ENCODE assay signal across 1 cellular context in genomic region chr19:13396256-13397080, GRCh38.
TF ChIP-seq lines count a peak whose summit lies in the region.

No MANE protein-coding gene starts in this region.

TF ChIP-seq in K562, 482 proteins besides CTCF, POLR2A, EP300 and RAD21 (continued from another document and continues in another):
- TF ChIP-seq ZNF655 (CRISPR knock-in tag; IDR thresholded peaks at IDR 0.05) (no peak), DMBX1 (CRISPR knock-in tag; IDR thresholded peaks at IDR 0.05; ENCODE audit: borderline replicate concordance) (no peak), MAX (CRISPR knock-in tag; IDR thresholded peaks at IDR 0.05) (no peak), ETV5 (CRISPR knock-in tag; IDR thresholded peaks at IDR 0.05; ENCODE audit: low read depth) (0 out of 2 replicates have a peak, but pooled peaks have one; percentile 29), BCL6 (CRISPR knock-in tag; IDR thresholded peaks at IDR 0.05) (no peak), BRCA1 (IDR thresholded peaks at IDR 0.05) (no peak), BRCA1 (CRISPR knock-in tag; IDR thresholded peaks at IDR 0.05) (no peak), ZNF699 (CRISPR knock-in tag; IDR thresholded peaks at IDR 0.05; ENCODE audit: insufficient replicate concordance) (no peak), PKNOX1 (IDR thresholded peaks at IDR 0.05) (0 out of 2 replicates have a peak, but pooled peaks have one; percentile 7), ZNF318 (IDR thresholded peaks at IDR 0.05; ENCODE audit: borderline replicate concordance in 1 of 2, low read depth in 1 of 2) (no peak), ZBTB33 (CRISPR knock-in tag; IDR thresholded peaks at IDR 0.05) (no peak), CC2D1A (IDR thresholded peaks at IDR 0.05) (no peak), BHLHE40 (IDR thresholded peaks at IDR 0.05; ENCODE audit: low read length) (peak; percentile 63; the same call in 1 of the 2 replicates), HMBOX1 (IDR thresholded peaks at IDR 0.05) (no peak), TFAM (CRISPR knock-in tag; conservative IDR thresholded peaks at IDR 0.05) (no peak), ELF1 (tag; IDR thresholded peaks at IDR 0.05) (peak; percentile 86), ZBTB49 (CRISPR knock-in tag; IDR thresholded peaks at IDR 0.05; ENCODE audit: borderline replicate concordance) (no peak), ZNF316 (IDR thresholded peaks at IDR 0.05) (no peak), ATF7 (IDR thresholded peaks at IDR 0.05) (peak; percentile 50; the same call in 1 of the 2 replicates), YY1 (IDR thresholded peaks at IDR 0.05; ENCODE audit: borderline replicate concordance in 1 of 3, control insufficient read depth in 1 of 3, extremely low read depth in 1 of 3, insufficient read depth in 3 of 3, insufficient read length in 1 of 3, insufficient replicate concordance in 2 of 3, low read depth in 1 of 3, low read length in 2 of 3) (peak in 1 of 3 experiments; percentile 28), VEZF1 (CRISPR knock-in tag; IDR thresholded peaks at IDR 0.05) (0 out of 2 replicates have a peak, but pooled peaks have one; percentile 15), GABPA (tag; conservative IDR thresholded peaks at IDR 0.05; ENCODE audit: low read depth) (peak; percentile 83), CREB3 (tag; conservative IDR thresholded peaks at IDR 0.05; ENCODE audit: low read depth) (no peak), ZFP91 (CRISPR knock-in tag; IDR thresholded peaks at IDR 0.05) (peak; percentile 73), PREB (CRISPR knock-in tag; IDR thresholded peaks at IDR 0.05) (no peak), TOE1 (IDR thresholded peaks at IDR 0.05; ENCODE audit: borderline replicate concordance) (peak; percentile 42; the same call in 1 of the 2 replicates), TOE1 (CRISPR knock-in tag; IDR thresholded peaks at IDR 0.05; ENCODE audit: borderline replicate concordance, low read depth) (no peak), JUND (IDR thresholded peaks at IDR 0.05; ENCODE audit: borderline replicate concordance, low read depth, low read length) (no peak; the same call in 1 of the 2 replicates), JUND (tag; IDR thresholded peaks at IDR 0.05; ENCODE audit: borderline replicate concordance, low read depth, low read length) (0 out of 3 replicates have a peak, but pooled peaks have one; percentile 15), CSDE1 (IDR thresholded peaks at IDR 0.05) (no peak), MAFG (tag; conservative IDR thresholded peaks at IDR 0.05) (no peak), STAT5A (IDR thresholded peaks at IDR 0.05; ENCODE audit: borderline replicate concordance, low read length) (peak; percentile 23; the same call in 1 of the 2 replicates)
